Comparison of ENCODE assay signal across 15 cellular contexts in the genomic region with DNA sequence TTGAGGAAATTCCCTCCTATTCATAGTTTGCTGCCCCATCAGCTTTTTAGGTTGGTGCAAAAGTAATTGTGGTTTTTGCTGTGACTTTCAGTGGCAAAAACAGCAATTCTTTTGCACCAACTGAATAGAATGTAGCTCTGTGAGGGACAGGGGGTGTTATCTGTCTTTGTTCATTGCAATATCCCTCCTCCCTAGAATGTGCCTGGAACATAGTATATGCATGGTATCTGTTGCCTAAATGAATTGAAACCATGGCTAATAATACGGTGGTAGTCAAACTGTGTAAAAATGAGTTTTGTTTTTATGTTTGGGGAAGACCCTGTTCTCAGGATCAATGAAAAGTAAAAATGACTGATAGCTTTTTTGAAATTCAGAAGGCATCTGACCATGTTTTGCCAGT. TPM values are rescaled to one million over a fixed set of nuclear protein-coding genes. Genes with fewer than 3 reads are reported as not detected.
A peak's percentile ranks its signal among the peaks of the same experiment; 100 is the strongest.
DNase-seq lines count a peak whose midpoint lies in the region; ATAC-seq and TF ChIP-seq lines count a peak whose summit lies in the region.
"Had no signal": no experiment of that assay in that cellular context is flagged by ENCODE, and none has a peak within 500 bp of the region (broad histone marks: within the 10 kb centered on the region; RNA-seq: fewer than 3 reads in every experiment).

No MANE protein-coding gene starts in this region.

- H3K36me3 Mint-ChIP-seq in activated T-cell treated with anti-CD3 and anti-CD28 coated beads, Interleukin-2, amount 50 U/mL, for 4 hours (ENCODE audit: insufficient read depth) = peaks cover 44% of the 10 kb centered on the region
- H3K36me3 Mint-ChIP-seq in activated naive CD8-positive, alpha-beta T cell = peaks cover 8% of the 10 kb centered on the region
- peaks cover 64% of the 10 kb centered on the region for H3K36me3 Mint-ChIP-seq in stimulated activated naive CD8-positive, alpha-beta T cell treated with anti-CD3 and anti-CD28 coated beads, Interleukin-15, Interleukin-2, amounts not matched to agents 100 ng/mL and 50 ng/mL, for 24 hours (ENCODE audit: low read depth)

- peak; percentile 80 to 83 for ATAC-seq in activated T-cell treated with anti-CD3 and anti-CD28 coated beads, Interleukin-2, amount 50 U/mL, for 4 hours
- ATAC-seq in GM18519 (IDR thresholded peaks at IDR 0.05; ENCODE audit: low FRiP score, unreplicated experiment) = no peak
- ATAC-seq: A549 had no signal

- DNase-seq in activated T-cell treated with anti-CD3 and anti-CD28 coated beads, Interleukin-2, amount 50 U/mL, for 4 hours = no peak
- DNase-seq in activated T-cell treated with anti-CD3 and anti-CD28 coated beads, Interleukin-2, amount 50 U/mL, for 48 hours = no peak
- DNase-seq in GM13976 (ENCODE audit: low spot score) = peak; percentile 23
- no peak for DNase-seq in NCI-H748 treated with DMSO at 0.1 percent for 48 hours (lab: John Stamatoyannopoulos, UW)
- DNase-seq: Caco-2, DMS53, H9, NCI-H1048, NCI-H146, NCI-H226, NCI-H526 treated with DMSO at 0.1 percent for 48 hours had no signal

- in situ Hi-C loops in GM13976 (cut with MboI; ENCODE audit: low sequenced_read_pairs, unreplicated experiment) = no loop called here

- H3K4me1 Mint-ChIP-seq in activated T-cell treated with anti-CD3 and anti-CD28 coated beads, Interleukin-2, amount 50 U/mL, for 4 hours (ENCODE audit: low read depth) = peaks cover 19% of the 10 kb centered on the region
- peaks cover 34% of the 10 kb centered on the region for H3K4me1 Mint-ChIP-seq in activated naive CD8-positive, alpha-beta T cell (ENCODE audit: low read depth)
- peaks cover 27% of the 10 kb centered on the region for H3K4me1 Mint-ChIP-seq in stimulated activated naive CD8-positive, alpha-beta T cell treated with anti-CD3 and anti-CD28 coated beads, Interleukin-15, Interleukin-2, amounts not matched to agents 100 ng/mL and 50 ng/mL, for 24 hours (ENCODE audit: low read depth)

- H3K27me3 Mint-ChIP-seq in activated T-cell treated with anti-CD3 and anti-CD28 coated beads, Interleukin-2, amount 50 U/mL, for 4 hours (ENCODE audit: low read depth) = no peaks in the 10 kb centered on the region
- H3K27me3 Mint-ChIP-seq in activated naive CD8-positive, alpha-beta T cell = no peaks in the 10 kb centered on the region
- no peaks in the 10 kb centered on the region for H3K27me3 Mint-ChIP-seq in stimulated activated naive CD8-positive, alpha-beta T cell treated with anti-CD3 and anti-CD28 coated beads, Interleukin-15, Interleukin-2, amounts not matched to agents 100 ng/mL and 50 ng/mL, for 24 hours

- H3K27ac Mint-ChIP-seq in activated naive CD8-positive, alpha-beta T cell = peak overlapping the region; percentile 72
- H3K27ac Mint-ChIP-seq in stimulated activated naive CD8-positive, alpha-beta T cell treated with anti-CD3 and anti-CD28 coated beads, Interleukin-15, Interleukin-2, amounts not matched to agents 100 ng/mL and 50 ng/mL, for 24 hours = peak overlapping the region; percentile 69

- no peak overlapping the region for H3K4me3 Mint-ChIP-seq in activated T-cell treated with anti-CD3 and anti-CD28 coated beads, Interleukin-2, amount 50 U/mL, for 4 hours
- H3K4me3 Mint-ChIP-seq in activated naive CD8-positive, alpha-beta T cell = no peak overlapping the region
- no peak overlapping the region for H3K4me3 Mint-ChIP-seq in stimulated activated naive CD8-positive, alpha-beta T cell treated with anti-CD3 and anti-CD28 coated beads, Interleukin-15, Interleukin-2, amounts not matched to agents 100 ng/mL and 50 ng/mL, for 24 hours
- H3K4me3 Mint-ChIP-seq: H9 had no signal

- no peak for TF ChIP-seq CTCF in GM13976 (IDR thresholded peaks at IDR 0.05; ENCODE audit: borderline replicate concordance, control extremely low read depth, extremely low read depth, insufficient read depth, missing control alignments)

- H3K9me3 Mint-ChIP-seq in activated T-cell treated with anti-CD3 and anti-CD28 coated beads, Interleukin-2, amount 50 U/mL, for 4 hours = no peaks in the 10 kb centered on the region
- no peaks in the 10 kb centered on the region for H3K9me3 Mint-ChIP-seq in activated naive CD8-positive, alpha-beta T cell (ENCODE audit: low read depth)
- no peaks in the 10 kb centered on the region for H3K9me3 Mint-ChIP-seq in stimulated activated naive CD8-positive, alpha-beta T cell treated with anti-CD3 and anti-CD28 coated beads, Interleukin-15, Interleukin-2, amounts not matched to agents 100 ng/mL and 50 ng/mL, for 24 hours
- H3K9me3 Mint-ChIP-seq: H9 had no signal

RNA-seq across cellular contexts. Expression of gene SCAND1, which starts 45.1 kb away (rescaled TPM):
- total RNA-seq in activated T-cell treated with anti-CD3 and anti-CD28 coated beads, Interleukin-2, amount 50 U/mL, for 4 hours = 10 to 100 TPM; 54.5 to 59.5 (median 57.1) TPM

RNA-seq across cellular contexts. Expression of gene CNBD2, which starts 59.2 kb away (rescaled TPM):
- total RNA-seq in activated T-cell treated with anti-CD3 and anti-CD28 coated beads, Interleukin-2, amount 50 U/mL, for 4 hours = 1 to 10 TPM; 3.6 to 4.9 (median 4.1) TPM
